18 cellular contexts compared by ENCODE assay signal in the genomic region with DNA sequence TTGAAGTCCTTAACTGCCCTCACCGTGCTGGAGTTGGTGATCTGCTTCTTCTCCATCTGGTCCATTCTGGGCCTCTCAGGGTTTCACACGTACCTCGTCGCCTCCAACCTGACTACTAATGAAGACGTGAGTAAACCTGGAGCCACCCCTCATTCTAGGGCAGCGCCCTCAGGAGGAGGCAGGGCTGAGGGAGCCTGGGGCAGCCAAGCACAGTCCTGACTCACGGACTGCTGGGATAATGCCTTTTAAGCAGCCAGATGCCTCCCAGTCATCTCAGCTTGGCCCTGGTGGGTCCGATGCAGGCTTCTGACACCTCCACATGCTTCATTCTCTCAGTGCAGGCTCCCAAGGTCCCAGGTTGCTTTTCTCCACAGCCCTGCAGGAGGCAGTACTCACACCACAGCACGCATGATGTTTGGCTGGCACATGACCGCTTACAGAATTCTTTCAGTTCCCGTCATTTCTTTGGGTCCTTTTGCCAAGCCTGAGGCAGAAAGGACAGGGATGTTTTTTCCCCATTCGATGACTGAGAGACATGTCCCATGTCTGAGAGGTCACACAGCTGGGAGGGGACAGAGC. TPM values are rescaled to one million over a fixed set of nuclear protein-coding genes. Genes with fewer than 3 reads are reported as not detected.
A peak's percentile ranks its signal among the peaks of the same experiment; 100 is the strongest.
DNase-seq lines count a peak whose midpoint lies in the region; ATAC-seq, FAIRE-seq and TF ChIP-seq lines count a peak whose summit lies in the region.
"Had no signal": no experiment of that assay in that cellular context is flagged by ENCODE, and none has a peak within 500 bp of the region (broad histone marks: within the 10 kb centered on the region; RNA-seq: fewer than 3 reads in every experiment).

No MANE protein-coding gene starts in this region.

- H3K9me2 ChIP-seq in Karpas-422 (replicated peaks; ENCODE audit: insufficient read depth, low read length): no peaks in the 10 kb centered on the region

- no peak overlapping the region for H3K27ac ChIP-seq in Karpas-422 (ENCODE audit: low read length)
- no peak overlapping the region for H3K27ac ChIP-seq in gastrocnemius medialis
- H3K27ac ChIP-seq: adrenal gland, lower lobe of right lung, parathyroid adenoma had no signal

- no peaks in the 10 kb centered on the region for H4K20me1 ChIP-seq in Karpas-422 (ENCODE audit: insufficient read depth, low read depth, low read length)

- BruUV-seq in Calu3 (replicated peaks; lab: Mats Ljungman, UMichigan): no TSS peak

- no peak overlapping the region for H3K27ac Mint-ChIP-seq in Calu3 (ENCODE audit: unreplicated experiment)

- no peak overlapping the region for H3K4me3 Mint-ChIP-seq in Calu3 (ENCODE audit: low read depth, unreplicated experiment)
- H3K4me3 Mint-ChIP-seq: central memory CD8-positive, alpha-beta T cell; naive B cell had no signal

- CTCF ChIA-PET in BJ (lab: Yijun Ruan, JAX): interaction anchor here (0.8 to 1.5 kb wide), 4 partner anchors 10 to 30 kb away, joined by 3 to 10 read pairs (median 4); no protein-coding TSS in a partner anchor
- CTCF ChIA-PET in Calu3 (lab: Charles Lee): interaction anchor here (0.5 kb wide), 1 partner anchor 1286 kb away, joined by 3 read pairs; no protein-coding TSS in a partner anchor

- DNase-seq in BJ (ENCODE audit: low read depth): no peak
- DNase-seq in Karpas-422: peak; percentile 47
- peak; percentile 54 for DNase-seq in bronchial epithelial cell (ENCODE audit: low read depth)
- peak; percentile 59 for DNase-seq in islet precursor cell
- DNase-seq in SW 1271 (lab: John Stamatoyannopoulos, UW): no peak
- no peak for DNase-seq in gastrocnemius medialis
- no peak for DNase-seq in Calu3
- DNase-seq: adrenal gland; lower lobe of right lung; naive B cell; NCI-H1436 treated with DMSO at 0.1 percent for 48 hours; RPMI8226; stimulated activated CD4-positive, alpha-beta T cell treated with anti-CD3 and anti-CD28 coated beads, Interleukin-4, amount 100 ng/mL, for 1 hour had no signal

- H3K4me2 ChIP-seq in Karpas-422 (ENCODE audit: low read depth, low read length, poor library complexity, severe bottlenecking): no peak overlapping the region

- peaks cover 34% of the 10 kb centered on the region for H3K36me3 ChIP-seq in BJ (ENCODE audit: control insufficient read depth, insufficient read depth, low read length)
- peaks cover 6% of the 10 kb centered on the region; the same call in 1 of the 2 replicates for H3K36me3 ChIP-seq in Karpas-422 (ENCODE audit: insufficient read depth, low read length)
- peaks cover 28% of the 10 kb centered on the region for H3K36me3 ChIP-seq in bronchial epithelial cell (ENCODE audit: control insufficient read depth, insufficient read depth, low read length)
- H3K36me3 ChIP-seq in gastrocnemius medialis: peaks cover 0 to 83% of the 10 kb centered on the region in 2 donors

- FAIRE-seq in bronchial epithelial cell (lab: Jason Lieb, UNC): peak; percentile 64
- FAIRE-seq: HTR-8/SVneo had no signal

- no peak for TF ChIP-seq POLR2A in gastrocnemius medialis (IDR thresholded peaks at IDR 0.05)

- intact Hi-C loops in gastrocnemius medialis (cut with DNase I; ENCODE audit: low total_unique reads): no loop called here
- intact Hi-C loops in Calu3 (cut with micrococcal nuclease; ENCODE audit: unreplicated experiment): no loop called here

- in situ Hi-C loops in gastrocnemius medialis (cut with MboI; ENCODE audit: low sequenced_read_pairs in 4 of 4): no loop called here

- POLR2A ChIA-PET in BJ (lab: Charles Lee): no interaction called here

- H3K9me3 Mint-ChIP-seq in Calu3 (ENCODE audit: low read depth, unreplicated experiment): no peaks in the 10 kb centered on the region
- H3K9me3 Mint-ChIP-seq: central memory CD8-positive, alpha-beta T cell; naive B cell had no signal

- no peak overlapping the region for H3K4me3 ChIP-seq in BJ (ENCODE audit: low read depth, low read length)
- no peak overlapping the region for H3K4me3 ChIP-seq in Karpas-422 (ENCODE audit: low read length)
- no peak overlapping the region for H3K4me3 ChIP-seq in bronchial epithelial cell (ENCODE audit: low read depth, low read length)
- H3K4me3 ChIP-seq in gastrocnemius medialis: no peak overlapping the region
- H3K4me3 ChIP-seq: adrenal gland, lower lobe of right lung had no signal

- peaks cover 27% of the 10 kb centered on the region for H3K4me1 Mint-ChIP-seq in Calu3 (ENCODE audit: low read depth, unreplicated experiment)

- no peak for ATAC-seq in HG03095 (IDR thresholded peaks at IDR 0.05; ENCODE audit: unreplicated experiment)
- ATAC-seq in gastrocnemius medialis: no peak
- ATAC-seq: lower lobe of right lung had no signal

- H3K4me1 ChIP-seq in Karpas-422 (ENCODE audit: low read length): no peaks in the 10 kb centered on the region
- H3K4me1 ChIP-seq in gastrocnemius medialis: no peaks in the 10 kb centered on the region
- H3K4me1 ChIP-seq: parathyroid adenoma had no signal

- no peaks in the 10 kb centered on the region for H3K27me3 Mint-ChIP-seq in Calu3 (ENCODE audit: unreplicated experiment)
- H3K27me3 Mint-ChIP-seq: central memory CD8-positive, alpha-beta T cell; naive B cell had no signal

- H3K9ac ChIP-seq in Karpas-422 (ENCODE audit: low read length): no peak overlapping the region
- H3K9ac ChIP-seq: parathyroid adenoma had no signal

- H3K27me3 ChIP-seq in BJ (ENCODE audit: control insufficient read depth, insufficient read depth, low read length) (no peaks in the 10 kb centered on the region), Karpas-422 (ENCODE audit: low read length) (no peaks in the 10 kb centered on the region), bronchial epithelial cell (ENCODE audit: control insufficient read depth, insufficient read depth, low read length) (no peaks in the 10 kb centered on the region), gastrocnemius medialis (no peaks in the 10 kb centered on the region)
- H3K27me3 ChIP-seq: adrenal gland had no signal

- H3K36me3 Mint-ChIP-seq in Calu3 (ENCODE audit: insufficient read depth, unreplicated experiment): peaks cover 8% of the 10 kb centered on the region

- H3K9me3 ChIP-seq in Karpas-422 (ENCODE audit: low read length) (no peaks in the 10 kb centered on the region), gastrocnemius medialis (no peaks in the 10 kb centered on the region)
- H3K9me3 ChIP-seq: adrenal gland, lower lobe of right lung had no signal

- H2AFZ ChIP-seq in Karpas-422 (ENCODE audit: low read length): no peak overlapping the region
- H2AFZ ChIP-seq: parathyroid adenoma had no signal

- TF ChIP-seq CTCF in BJ (IDR thresholded peaks at IDR 0.05; ENCODE audit: insufficient read depth, low read depth, low read length): 0 out of 2 replicates have a peak, but pooled peaks have one; percentile 5
- peak; percentile 31 for TF ChIP-seq CTCF in bronchial epithelial cell (IDR thresholded peaks at IDR 0.05; ENCODE audit: insufficient read depth, low read length, severe bottlenecking)
- no peak for TF ChIP-seq CTCF in gastrocnemius medialis (IDR thresholded peaks at IDR 0.05 in 4 of 5, conservative IDR thresholded peaks at IDR 0.05 in 1 of 5)
- TF ChIP-seq CTCF in Calu3 (IDR thresholded peaks at IDR 0.05; ENCODE audit: unreplicated experiment): no peak

- H3K79me2 ChIP-seq in Karpas-422 (ENCODE audit: low read length): no peaks in the 10 kb centered on the region
- H3K79me2 ChIP-seq: parathyroid adenoma had no signal

RNA-seq across cellular contexts. Expression of a gene that starts 11.8 kb away (rescaled TPM):
- polyA plus RNA-seq in BJ (2011; rRNA removed): 0.20 TPM in 1 of 2 replicates, not detected in the other
- polyA minus RNA-seq in BJ (2011; rRNA and poly(A)+ RNA removed): not detected in 2 replicates
- 0.47 and 1.0 TPM in 2 replicates for total RNA-seq in Karpas-422 (2014; rRNA removed; shearing (Covaris generic); ENCODE audit: low replicate concordance)
- total RNA-seq in bronchial epithelial cell (465 and 1,125 TPM in 2 replicates), gastrocnemius medialis (1 to 10 TPM in 1 of 4 donors, under 1 TPM in 1, not detected in 2; 0.36 to 1.5 TPM), Calu3 (2022) (74.5 and 103 TPM in 2 replicates)
- total RNA-seq: skeletal muscle tissue had no signal

RNA-seq across cellular contexts. Expression of a gene that starts 24.7 kb away (rescaled TPM):
- 26.6 and 42.1 TPM in 2 replicates for polyA plus RNA-seq in BJ (2011; rRNA removed)
- polyA minus RNA-seq in BJ (2011; rRNA and poly(A)+ RNA removed): 25.3 and 35.0 TPM in 2 replicates
- 25.1 and 31.0 TPM in 2 replicates for total RNA-seq in Karpas-422 (2014; rRNA removed; shearing (Covaris generic); ENCODE audit: low replicate concordance)
- 5.0 and 6.1 TPM in 2 replicates for total RNA-seq in bronchial epithelial cell
- 10 to 100 TPM in 3 of 4 donors, 1 to 10 TPM in 1; 8.1 to 16.3 (median 12.5) TPM for total RNA-seq in gastrocnemius medialis
- total RNA-seq in Calu3 (2022): 21.8 and 25.8 TPM in 2 replicates

RNA-seq across cellular contexts. Expression of a gene that starts 38.9 kb away (rescaled TPM):
- polyA plus RNA-seq in BJ (2011; rRNA removed): 35.3 and 44.9 TPM in 2 replicates
- 24.8 and 40.2 TPM in 2 replicates for polyA minus RNA-seq in BJ (2011; rRNA and poly(A)+ RNA removed)
- 32.6 and 33.3 TPM in 2 replicates for total RNA-seq in Karpas-422 (2014; rRNA removed; shearing (Covaris generic); ENCODE audit: low replicate concordance)
- total RNA-seq in bronchial epithelial cell: 8.7 and 9.2 TPM in 2 replicates
- 10 to 100 TPM in 1 of 4 donors, 1 to 10 TPM in 3; 8.9 to 10.0 (median 9.8) TPM for total RNA-seq in gastrocnemius medialis
- total RNA-seq in Calu3 (2022): 23.4 and 24.3 TPM in 2 replicates

RNA-seq across cellular contexts. Expression of a gene that starts 49.1 kb away (rescaled TPM):
- polyA plus RNA-seq in BJ (2011; rRNA removed): 5.7 and 12.2 TPM in 2 replicates
- polyA minus RNA-seq in BJ (2011; rRNA and poly(A)+ RNA removed): 5.9 and 6.8 TPM in 2 replicates
- total RNA-seq in Karpas-422 (2014; rRNA removed; shearing (Covaris generic); ENCODE audit: low replicate concordance): 5.6 and 10.1 TPM in 2 replicates
- total RNA-seq in bronchial epithelial cell: 7.6 and 11.8 TPM in 2 replicates
- 10 to 100 TPM; 13.7 to 20.4 (median 16.9) TPM for total RNA-seq in gastrocnemius medialis
- 11.5 and 11.7 TPM in 2 replicates for total RNA-seq in Calu3 (2022)

Comparison
In these comparisons a context has a peak if more than half of its experiments do, and no peak if none do; other contexts are left out.
1. DNase-seq: peak in Karpas-422 (single experiment), bronchial epithelial cell (single experiment) and islet precursor cell (single experiment); none in BJ (single experiment), SW 1271 (0 of 2), gastrocnemius medialis (0 of 2) and Calu3 (single experiment).
2. CTCF ChIP-seq: peak in BJ (single experiment) and bronchial epithelial cell (single experiment); none in gastrocnemius medialis (0 of 5) and Calu3 (single experiment).
3. RNA of a gene that starts 11.8 kb away (total RNA-seq): 465 to 1,125 TPM in bronchial epithelial cell and 74.5 to 103 TPM in Calu3; 0.47 to 1.0 TPM in Karpas-422 and 0.36 to 1.5 TPM in gastrocnemius medialis; every median in the first group is over 10 times any median in the second.